In genomic region chr17:44899074-44899782, GRCh38 we compare ENCODE assay signal across 8 cellular contexts. TPM values are rescaled to one million over a fixed set of nuclear protein-coding genes. Genes with fewer than 3 reads are reported as not detected.
DNase-seq lines count a peak whose midpoint lies in the region; ATAC-seq and TF ChIP-seq lines count a peak whose summit lies in the region.

Gene EFTUD2, minus strand, starts transcription at chr17:44899445. Its CDS starts 4,924 bp downstream, at chr17:44894521.

- peaks cover 18% of the 10 kb centered on the region for H3K4me1 ChIP-seq in effector memory CD4-positive, alpha-beta T cell (ENCODE audit: control insufficient read depth, insufficient read depth, low read length, poor library complexity, severe bottlenecking)

- no peaks in the 10 kb centered on the region for H3K27me3 ChIP-seq in effector memory CD4-positive, alpha-beta T cell (replicated peaks; ENCODE audit: control insufficient read depth, insufficient read depth, low read length, poor library complexity, severe bottlenecking)

- ATAC-seq in GM19467 (IDR thresholded peaks at IDR 0.05; ENCODE audit: unreplicated experiment) = peak; percentile 61

- H3K9me3 Mint-ChIP-seq in CD14-positive monocyte = no peaks in the 10 kb centered on the region

- H3K36me3 Mint-ChIP-seq in CD14-positive monocyte = peaks cover 12 to 20% of the 10 kb centered on the region in 2 donors

- H3K36me3 ChIP-seq in effector memory CD4-positive, alpha-beta T cell (ENCODE audit: control insufficient read depth, insufficient read depth, low read length) = peaks cover 4% of the 10 kb centered on the region

- intact Hi-C loops in CD14-positive monocyte (cut with micrococcal nuclease) = loop anchor here in 1 of 2 donors (10.0 kb wide), 1 partner anchor 156 kb away; the partner anchor contains the start of gene DCAKD

- TF ChIP-seq CTCF in CD14-positive monocyte (IDR thresholded peaks at IDR 0.05) = no peak

- H3K27ac Mint-ChIP-seq in CD14-positive monocyte = peak within 1 kb of the TSS; percentile 99 to 100 (median 100)

- peak within 1 kb of the TSS; percentile 86 to 96 for H3K4me3 Mint-ChIP-seq in CD14-positive monocyte

- POLR2A ChIA-PET in activated CD8-positive, alpha-beta memory T cell treated with anti-CD3 and anti-CD28 coated beads for 36 hours (lab: Charles Lee) = interaction anchor here (0.7 to 1.0 kb wide), 2 partner anchors 11 to 71 kb away, joined by 3 to 5 read pairs; no protein-coding TSS in a partner anchor

- CTCF ChIA-PET in activated CD8-positive, alpha-beta memory T cell treated with anti-CD3 and anti-CD28 coated beads for 36 hours (lab: Charles Lee) = interaction anchor here (1.0 to 1.9 kb wide), 6 partner anchors 9 to 236 kb away, joined by 3 to 9 read pairs (median 4); partner anchors contain the start of gene ACBD4

- peak; percentile 89 for DNase-seq in CD14-positive monocyte (ENCODE audit: low spot score)
- DNase-seq in HT1080 (ENCODE audit: low read depth) = peak; percentile 82
- peak; percentile 89 to 91 for DNase-seq in NOMO-1 (lab: John Stamatoyannopoulos, UW; ENCODE audit: unreplicated experiment in 2 of 2)
- peak; percentile 86 to 92 (median 91) for DNase-seq in effector memory CD4-positive, alpha-beta T cell
- DNase-seq in medulla oblongata (ENCODE audit: extremely low spot score) = peak; percentile 91
- peak; percentile 86 for DNase-seq in stimulated activated CD8-positive, alpha-beta memory T cell treated with anti-CD3 and anti-CD28 coated beads, Interleukin-12 subunit alpha, Interleukin-12 subunit beta, amount 100 ng/mL, for 1 hour (ENCODE audit: low read depth)

- H3K4me1 Mint-ChIP-seq in CD14-positive monocyte = peaks cover 35% of the 10 kb centered on the region

- no peaks in the 10 kb centered on the region for H3K27me3 Mint-ChIP-seq in CD14-positive monocyte (ENCODE audit: low read depth in 3 of 3)

- peak within 1 kb of the TSS; percentile 79 for H3K4me3 ChIP-seq in effector memory CD4-positive, alpha-beta T cell (ENCODE audit: insufficient read depth, low read depth, low read length, poor library complexity, severe bottlenecking)

- H3K27ac ChIP-seq in effector memory CD4-positive, alpha-beta T cell (ENCODE audit: insufficient read depth, low read length, poor library complexity, severe bottlenecking) = peak within 1 kb of the TSS; percentile 99

- H3K9me3 ChIP-seq in effector memory CD4-positive, alpha-beta T cell (ENCODE audit: control insufficient read depth, low read length) = no peaks in the 10 kb centered on the region

RNA-seq across cellular contexts. Expression of gene EFTUD2, which starts in this region (rescaled TPM):
- polyA plus RNA-seq in CD14-positive monocyte = 100 to 1,000 TPM; 104 to 144 TPM
- 122 and 137 TPM in 2 replicates for total RNA-seq in HT1080 (2014; rRNA removed; shearing (Covaris generic))
- 87.2 and 99.6 TPM in 2 replicates for polyA plus RNA-seq in HT1080 (2015; cell fraction: cytosol; rRNA removed)
- polyA plus RNA-seq in HT1080 (2015; cell fraction: nucleus; rRNA removed) = 217 and 226 TPM in 2 replicates
- total RNA-seq in activated CD8-positive, alpha-beta memory T cell treated with anti-CD3 and anti-CD28 coated beads for 36 hours = 100 to 1,000 TPM; 239 to 242 TPM

Comparison
In these comparisons a context has a peak if more than half of its experiments do, and no peak if none do; other contexts are left out.
1. Peak in every context shown above with its lines: DNase-seq, ATAC-seq, H3K4me3 ChIP-seq and H3K27ac ChIP-seq.